ENCODE assay signal across 23 cellular contexts in the genomic region with DNA sequence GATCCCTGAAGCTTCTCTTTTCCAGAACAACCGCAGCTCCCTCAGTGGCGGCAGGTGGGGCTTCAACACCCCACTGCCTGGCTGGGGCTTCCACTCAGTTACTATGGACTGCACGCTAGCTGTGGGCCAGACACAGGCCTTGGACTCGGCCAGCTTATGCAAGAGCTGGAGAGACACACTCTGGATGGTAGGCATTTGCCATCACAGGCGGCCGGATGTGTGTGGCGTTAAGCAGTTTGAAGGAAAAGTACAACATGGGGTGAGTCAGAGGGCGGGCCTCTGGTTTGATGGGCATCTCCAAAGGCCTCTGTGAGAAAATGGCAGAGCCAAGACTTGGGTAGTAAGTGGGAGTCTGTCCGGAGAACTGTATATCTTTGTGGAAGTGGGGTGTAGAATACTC. TPM values are rescaled to one million over a fixed set of nuclear protein-coding genes. Genes with fewer than 3 reads are reported as not detected.
DNase-seq lines count a peak whose midpoint lies in the region; ATAC-seq, FAIRE-seq and TF ChIP-seq lines count a peak whose summit lies in the region.
"Had no signal": no experiment of that assay in that cellular context is flagged by ENCODE, and none has a peak within 500 bp of the region (broad histone marks: within the 10 kb centered on the region; RNA-seq: fewer than 3 reads in every experiment).

No MANE protein-coding gene starts in this region.

- peaks cover 31% of the 10 kb centered on the region for H3K4me1 ChIP-seq in left ventricle myocardium inferior
- H3K4me1 ChIP-seq: HAP-1 had no signal

- H3K36me3 ChIP-seq in left ventricle myocardium inferior (no peaks in the 10 kb centered on the region), bronchial epithelial cell (ENCODE audit: control insufficient read depth, insufficient read depth, low read length) (no peaks in the 10 kb centered on the region)
- H3K36me3 ChIP-seq: HAP-1 had no signal

- intact Hi-C loops in left ventricle myocardium inferior (cut with micrococcal nuclease) (no loop called here), Right ventricle myocardium inferior (cut with DNase I) (no loop called here)

- H3K9me3 ChIP-seq in left ventricle myocardium inferior (replicated peaks): no peaks in the 10 kb centered on the region
- H3K9me3 ChIP-seq: HAP-1 had no signal

- no peak for FAIRE-seq in bronchial epithelial cell (lab: Jason Lieb, UNC)

- in situ Hi-C loops in KBM-7 (cut with MboI; ENCODE audit: low pct_unique_long_range_greater_than_20kb, low sequenced_read_pairs): no loop called here

- H3K27me3 ChIP-seq in left ventricle myocardium inferior (ENCODE audit: low read depth): peaks cover 19% of the 10 kb centered on the region
- peaks cover 5% of the 10 kb centered on the region for H3K27me3 ChIP-seq in bronchial epithelial cell (ENCODE audit: control insufficient read depth, insufficient read depth, low read length)

- no peak for TF ChIP-seq CTCF in left ventricle myocardium inferior (IDR thresholded peaks at IDR 0.05; ENCODE audit: borderline replicate concordance)
- no peak for TF ChIP-seq CTCF in bronchial epithelial cell (IDR thresholded peaks at IDR 0.05; ENCODE audit: insufficient read depth, low read length, severe bottlenecking)

- H3K4me3 ChIP-seq in left ventricle myocardium inferior: no peak overlapping the region
- no peak overlapping the region for H3K4me3 ChIP-seq in bronchial epithelial cell (ENCODE audit: low read depth, low read length)
- H3K4me3 ChIP-seq: HAP-1, PC-9, SK-N-MC had no signal

- DNase-seq in left ventricle myocardium inferior (no peak), Right ventricle myocardium inferior (ENCODE audit: missing footprints) (no peak), M059J (ENCODE audit: low read depth) (peak; percentile 52), bronchial epithelial cell (ENCODE audit: low read depth) (peak; percentile 13), activated gamma-delta T cell treated with Interleukin-2 at 50 U/mL for 16 hours (no peak), KBM-7 (no peak)
- no peak for DNase-seq in activated effector memory CD4-positive, alpha-beta T cell treated with Interleukin-2 at 50 U/mL for 16 hours
- DNase-seq: 8988T, Calu3, DMS79 treated with DMSO at 0.1 percent for 48 hours, GOT3, MV-4-11, NCI-H1105, NCI-H146, NCI-H1930, NCI-H446 treated with DMSO at 0.1 percent for 48 hours, NCI-H526, NCI-H82, PC-9, SIG-M5 had no signal

- ATAC-seq in Right ventricle myocardium inferior: no peak
- ATAC-seq in GM21515 (IDR thresholded peaks at IDR 0.05; ENCODE audit: unreplicated experiment): no peak

- H3K27ac ChIP-seq in left ventricle myocardium inferior (replicated peaks): peak overlapping the region; percentile 78
- H3K27ac ChIP-seq: PC-9, SK-N-MC had no signal

RNA-seq across cellular contexts. Expression of a gene that starts 17.6 kb away (rescaled TPM):
- total RNA-seq in left ventricle myocardium inferior (45.7 TPM), Right ventricle myocardium inferior (16.0 TPM), bronchial epithelial cell (not detected in 2 replicates)
- total RNA-seq in M059J (2014; rRNA removed; shearing (Covaris generic)): 0.22 and 1.1 TPM in 2 replicates
- total RNA-seq: Calu3 had no signal

RNA-seq across cellular contexts. Expression of a gene that starts 30.5 kb away (rescaled TPM):
- total RNA-seq in left ventricle myocardium inferior (6.0 TPM), Right ventricle myocardium inferior (4.4 TPM), bronchial epithelial cell (1.8 and 7.1 TPM in 2 replicates)
- total RNA-seq in M059J (2014; rRNA removed; shearing (Covaris generic)): 58.5 and 83.7 TPM in 2 replicates

Comparison
In these comparisons a context has a peak if more than half of its experiments do, and no peak if none do; other contexts are left out.
1. DNase-seq: peak in M059J (single experiment) and bronchial epithelial cell (single experiment); none in left ventricle myocardium inferior (single experiment), Right ventricle myocardium inferior (single experiment), activated effector memory CD4-positive, alpha-beta T cell treated with Interleukin-2 at 50 U/mL for 16 hours (single experiment), activated gamma-delta T cell treated with Interleukin-2 at 50 U/mL for 16 hours (single experiment) and KBM-7 (single experiment).